1 cellular context compared by ENCODE assay signal in genomic region chr17:58006563-58006923, GRCh38.
A peak's percentile ranks its signal among the peaks of the same experiment; 100 is the strongest.
TF ChIP-seq lines count a peak whose summit lies in the region.

No MANE protein-coding gene starts in this region.

TF ChIP-seq in SK-N-SH, 30 proteins besides CTCF, POLR2A, EP300 and RAD21 (continued from another document):
- TF ChIP-seq REST (IDR thresholded peaks at IDR 0.05; ENCODE audit: low read depth, low read length) (no peak), GATA2 (CRISPR knock-in tag; IDR thresholded peaks at IDR 0.05) (no peak; the same call in 1 of the 2 replicates), POLR2AphosphoS5 (IDR thresholded peaks at IDR 0.05; ENCODE audit: low read depth, low read length) (no peak), SIN3A (IDR thresholded peaks at IDR 0.05; ENCODE audit: borderline replicate concordance, low read depth, low read length) (peak; percentile 78), ZBTB33 (IDR thresholded peaks at IDR 0.05; ENCODE audit: borderline replicate concordance, low read depth) (no peak), FOSL2 (IDR thresholded peaks at IDR 0.05; ENCODE audit: borderline replicate concordance, low read depth) (no peak), RFX5 (IDR thresholded peaks at IDR 0.05; ENCODE audit: low read length) (no peak), RCOR1 (IDR thresholded peaks at IDR 0.05; ENCODE audit: low read length) (peak; percentile 36; the same call in 1 of the 2 replicates), TAF1 (IDR thresholded peaks at IDR 0.05; ENCODE audit: borderline replicate concordance, low read depth, low read length) (peak; percentile 60; the same call in 1 of the 2 replicates), MEF2A (IDR thresholded peaks at IDR 0.05; ENCODE audit: borderline replicate concordance, low read depth) (no peak), ELF1 (IDR thresholded peaks at IDR 0.05) (no peak), MAX (IDR thresholded peaks at IDR 0.05; ENCODE audit: low read depth) (peak; percentile 97), SMC3 (IDR thresholded peaks at IDR 0.05; ENCODE audit: low read depth, low read length) (no peak)
